In the genomic region with DNA sequence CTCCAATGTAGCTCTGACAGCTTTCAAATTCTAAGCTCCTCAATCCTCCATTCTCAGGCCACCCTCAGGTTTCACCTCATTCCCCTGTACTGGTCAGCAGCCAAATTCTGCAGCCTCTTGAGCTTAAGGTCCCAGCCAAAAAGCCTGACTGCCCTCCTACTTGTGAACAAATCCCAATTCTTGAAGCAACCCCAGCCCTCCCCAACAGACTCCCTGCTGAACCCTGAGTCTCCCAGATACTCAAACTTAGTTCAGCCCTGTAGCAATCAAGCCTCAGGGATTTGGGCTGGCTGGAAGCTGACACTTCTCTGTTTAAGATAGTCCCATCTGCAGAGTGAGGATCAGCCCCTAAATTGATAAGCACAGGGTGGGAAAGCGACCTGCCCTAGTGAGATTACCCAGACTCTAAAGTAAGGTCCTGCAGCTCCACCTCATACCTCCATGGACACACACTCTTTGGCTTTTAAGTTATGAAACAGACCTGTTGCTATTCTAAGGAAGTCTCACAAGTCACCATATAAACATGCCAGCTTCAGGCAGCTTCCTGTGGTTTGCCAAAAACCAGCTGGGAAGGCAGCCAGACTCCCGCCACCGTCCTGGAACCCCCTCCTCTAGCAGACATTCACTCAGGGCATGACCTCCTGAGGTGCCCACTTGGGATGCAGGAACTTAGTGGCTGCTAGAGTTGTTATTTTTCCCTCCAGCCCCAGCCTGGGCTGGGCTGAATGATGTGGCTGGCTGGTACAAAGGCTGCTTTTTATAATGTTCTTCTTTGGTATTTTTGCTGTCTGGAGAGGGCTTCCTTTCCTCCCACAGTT, we compare ENCODE assay signal across 8 cellular contexts.
DNase-seq lines count a peak whose midpoint lies in the region; ATAC-seq and TF ChIP-seq lines count a peak whose summit lies in the region.

No MANE protein-coding gene starts in this region.

- H3K27me3 ChIP-seq in right lobe of liver = no peaks in the 10 kb centered on the region
- no peaks in the 10 kb centered on the region for H3K27me3 ChIP-seq in uterus
- no peaks in the 10 kb centered on the region for H3K27me3 ChIP-seq in naive thymus-derived CD4-positive, alpha-beta T cell (ENCODE audit: control insufficient read depth in 2 of 2, insufficient read depth in 2 of 2, low read length in 2 of 2)

- H3K4me3 ChIP-seq in right lobe of liver (no peak overlapping the region), uterus (no peak overlapping the region)
- no peak overlapping the region for H3K4me3 ChIP-seq in naive thymus-derived CD4-positive, alpha-beta T cell (ENCODE audit: low read length)

- TF ChIP-seq POLR2A in right lobe of liver (IDR thresholded peaks at IDR 0.05) (no peak), uterus (IDR thresholded peaks at IDR 0.05) (no peak)

- CTCF ChIA-PET in MCF 10A (lab: Yijun Ruan, JAX) = interaction anchor here (0.8 to 2.1 kb wide), 3 partner anchors 9 to 42 kb away, joined by 3 to 7 read pairs (median 3); no protein-coding TSS in a partner anchor
- CTCF ChIA-PET in naive thymus-derived CD4-positive, alpha-beta T cell (lab: Charles Lee) = no interaction called here

- DNase-seq in NCI-H2196 (lab: John Stamatoyannopoulos, UW; ENCODE audit: unreplicated experiment) (peak; percentile 21), NCI-H2196 treated with DMSO at 0.1 percent for 48 hours (lab: John Stamatoyannopoulos, UW; ENCODE audit: unreplicated experiment) (no peak), Kasumi-1 (lab: John Stamatoyannopoulos, UW) (peak; percentile 75 to 81), MCF 10A (ENCODE audit: unreplicated experiment) (peak; percentile 55), right lobe of liver (no peak), uterus (peak; percentile 23 to 27)
- no peak for DNase-seq in naive thymus-derived CD4-positive, alpha-beta T cell
- DNase-seq in stimulated activated CD4-positive, alpha-beta T cell treated with anti-CD3 and anti-CD28 coated beads, Interleukin-15, amount 100 ng/mL, for 24 hours = no peak

- ATAC-seq in right lobe of liver = peak; percentile 31 to 51 (median 44)
- no peak for ATAC-seq in naive thymus-derived CD4-positive, alpha-beta T cell

- POLR2A ChIA-PET in MCF 10A (lab: Yijun Ruan, JAX) = interaction anchor here (0.6 to 3.5 kb wide), 6 partner anchors 10 to 998 kb away, joined by 3 to 18 read pairs (median 4); no protein-coding TSS in a partner anchor
- POLR2A ChIA-PET in naive thymus-derived CD4-positive, alpha-beta T cell (lab: Charles Lee) = interaction anchor here (1.2 kb wide), 1 partner anchor 9 kb away, joined by 3 read pairs; no protein-coding TSS in a partner anchor

- H3K36me3 ChIP-seq in right lobe of liver (no peaks in the 10 kb centered on the region), uterus (no peaks in the 10 kb centered on the region)
- H3K36me3 ChIP-seq in naive thymus-derived CD4-positive, alpha-beta T cell (ENCODE audit: control insufficient read depth in 2 of 3, insufficient read depth in 3 of 3, low read length in 3 of 3) = no peaks in the 10 kb centered on the region

- H3K27ac Mint-ChIP-seq in MCF 10A (ENCODE audit: low read depth, unreplicated experiment) = peak overlapping the region; percentile 23
- peak overlapping the region in 3 of 9 donors; percentile 0 to 72 (median 5) for H3K27ac Mint-ChIP-seq in naive thymus-derived CD4-positive, alpha-beta T cell

- no peaks in the 10 kb centered on the region for H3K36me3 Mint-ChIP-seq in MCF 10A (ENCODE audit: insufficient read depth, unreplicated experiment)
- peaks cover 0 to 7% (median 0%) of the 10 kb centered on the region in 5 donors for H3K36me3 Mint-ChIP-seq in naive thymus-derived CD4-positive, alpha-beta T cell

- no peaks in the 10 kb centered on the region for H3K9me3 ChIP-seq in right lobe of liver
- H3K9me3 ChIP-seq in uterus = no peaks in the 10 kb centered on the region
- H3K9me3 ChIP-seq in naive thymus-derived CD4-positive, alpha-beta T cell (ENCODE audit: control insufficient read depth in 2 of 3, low read length in 3 of 3) = no peaks in the 10 kb centered on the region

- H3K9me3 Mint-ChIP-seq in MCF 10A (ENCODE audit: unreplicated experiment) = no peaks in the 10 kb centered on the region
- H3K9me3 Mint-ChIP-seq in naive thymus-derived CD4-positive, alpha-beta T cell = peaks cover 0 to 2% (median 0%) of the 10 kb centered on the region in 11 donors

- no peak overlapping the region for H3K4me3 Mint-ChIP-seq in MCF 10A (ENCODE audit: unreplicated experiment)
- peak overlapping the region in 1 of 10 donors; percentile 16 for H3K4me3 Mint-ChIP-seq in naive thymus-derived CD4-positive, alpha-beta T cell

- peaks cover 20% of the 10 kb centered on the region for H3K4me1 Mint-ChIP-seq in MCF 10A (ENCODE audit: insufficient read depth, unreplicated experiment)
- peaks cover 0 to 32% (median 13%) of the 10 kb centered on the region in 7 donors for H3K4me1 Mint-ChIP-seq in naive thymus-derived CD4-positive, alpha-beta T cell

- H3K27ac ChIP-seq in right lobe of liver (no peak overlapping the region), uterus (peak overlapping the region; percentile 23 to 38)
- H3K27ac ChIP-seq in naive thymus-derived CD4-positive, alpha-beta T cell (ENCODE audit: low read depth, low read length) = no peak overlapping the region

- H3K4me1 ChIP-seq in right lobe of liver (peaks cover 0 to 33% (median 3%) of the 10 kb centered on the region in 4 donors), uterus (peaks cover 0 to 9% of the 10 kb centered on the region in 2 donors)
- peaks cover 0 to 10% of the 10 kb centered on the region in 2 donors for H3K4me1 ChIP-seq in naive thymus-derived CD4-positive, alpha-beta T cell (ENCODE audit: control insufficient read depth in 2 of 2, insufficient read depth in 2 of 2, low read length in 2 of 2)

- BruUV-seq in MCF 10A (replicated peaks; lab: Mats Ljungman, UMichigan) = no TSS peak

- H3K27me3 Mint-ChIP-seq in MCF 10A (ENCODE audit: insufficient read depth, unreplicated experiment) = no peaks in the 10 kb centered on the region
- H3K27me3 Mint-ChIP-seq in naive thymus-derived CD4-positive, alpha-beta T cell = peaks cover 0 to 5% (median 0%) of the 10 kb centered on the region in 5 donors

- TF ChIP-seq CTCF in MCF 10A (IDR thresholded peaks at IDR 0.05; ENCODE audit: unreplicated experiment) (no peak), right lobe of liver (IDR thresholded peaks at IDR 0.05) (no peak), uterus (IDR thresholded peaks at IDR 0.05) (no peak)

- intact Hi-C loops in MCF 10A (cut with micrococcal nuclease) (no loop called here), right lobe of liver (cut with DNase I) (no loop called here), uterus (cut with DNase I; ENCODE audit: low total_unique reads) (no loop called here)
- intact Hi-C loops in naive thymus-derived CD4-positive, alpha-beta T cell (cut with micrococcal nuclease) = loop anchor here in 1 of 2 donors (2.0 kb wide), 1 partner anchor 23 kb away; no protein-coding TSS in a partner anchor

- 11% methylated on average over 3 of the region's 3 CpGs for WGBS in right lobe of liver (ENCODE audit: insufficient coverage, low coverage, low lambda C conversion rate, missing lambda C conversion rate)

Comparison
In these comparisons a context has a peak if more than half of its experiments do, and no peak if none do; other contexts are left out.
1. DNase-seq: peak in NCI-H2196 (single experiment), Kasumi-1 (2 of 2), MCF 10A (single experiment) and uterus (2 of 2); none in NCI-H2196 treated with DMSO at 0.1 percent for 48 hours (single experiment), right lobe of liver (0 of 3), naive thymus-derived CD4-positive, alpha-beta T cell (0 of 9) and stimulated activated CD4-positive, alpha-beta T cell treated with anti-CD3 and anti-CD28 coated beads, Interleukin-15, amount 100 ng/mL, for 24 hours (single experiment).
2. H3K27ac ChIP-seq: peak in uterus (2 of 2); none in right lobe of liver (0 of 3) and naive thymus-derived CD4-positive, alpha-beta T cell (single experiment).